12 cellular contexts compared by ENCODE assay signal in genomic region chr12:1054103-1054838, GRCh38.
A peak's percentile ranks its signal among the peaks of the same experiment; 100 is the strongest.
DNase-seq lines count a peak whose midpoint lies in the region; ATAC-seq lines count a peak whose summit lies in the region.
"Had no signal": no experiment of that assay in that cellular context is flagged by ENCODE, and none has a peak within 500 bp of the region (broad histone marks: within the 10 kb centered on the region; RNA-seq: fewer than 3 reads in every experiment).

No MANE protein-coding gene starts in this region.

- DNase-seq in NCI-H2081 (lab: John Stamatoyannopoulos, UW) = peak; percentile 26 to 57
- no peak for DNase-seq in NCI-H2081 treated with DMSO at 0.1 percent for 48 hours (lab: John Stamatoyannopoulos, UW)
- DNase-seq in caudate nucleus (lab: John Stamatoyannopoulos, UW) = peak in 6 of 61 donors; percentile 1 to 71 (median 8)
- peak; percentile 39 for DNase-seq in inferior parietal cortex (ENCODE audit: extremely low spot score)
- DNase-seq in superior temporal gyrus (ENCODE audit: extremely low spot score) = peak; percentile 65
- DNase-seq in NCI-H1105 (lab: John Stamatoyannopoulos, UW) = no peak
- DNase-seq in T-helper 9 cell = no peak
- DNase-seq: activated CD4-positive, CD25-positive, alpha-beta regulatory T cell; central memory CD4-positive, alpha-beta T cell; DMS53 had no signal

- ATAC-seq in HG02763 (IDR thresholded peaks at IDR 0.05; ENCODE audit: unreplicated experiment) = no peak

- H3K27ac ChIP-seq in caudate nucleus (ENCODE audit: low read depth, low read length) = peak overlapping the region; percentile 6
- H3K27ac ChIP-seq: 22Rv1 had no signal

Comparison
In these comparisons a context has a peak if more than half of its experiments do, and no peak if none do; other contexts are left out.
1. DNase-seq: peak in NCI-H2081 (2 of 2), inferior parietal cortex (single experiment) and superior temporal gyrus (single experiment); none in NCI-H2081 treated with DMSO at 0.1 percent for 48 hours (single experiment), NCI-H1105 (single experiment) and T-helper 9 cell (single experiment).